13 cellular contexts compared by ENCODE assay signal in genomic region chr12:54389536-54390175, GRCh38. TPM values are rescaled to one million over a fixed set of nuclear protein-coding genes. Genes with fewer than 3 reads are reported as not detected.
DNase-seq lines count a peak whose midpoint lies in the region; ATAC-seq, FAIRE-seq and TF ChIP-seq lines count a peak whose summit lies in the region.
"Had no signal": no experiment of that assay in that cellular context is flagged by ENCODE, and none has a peak within 500 bp of the region (broad histone marks: within the 10 kb centered on the region; RNA-seq: fewer than 3 reads in every experiment).

No MANE protein-coding gene starts in this region.

- FAIRE-seq in H1 (lab: Jason Lieb, UNC), result no peak

- H3K79me2 ChIP-seq in OCI-LY3 (ENCODE audit: low read length), result no peaks in the 10 kb centered on the region
- no peaks in the 10 kb centered on the region for H3K79me2 ChIP-seq in H1 (ENCODE audit: control insufficient read depth in 1 of 2, insufficient read depth in 2 of 2, low read length in 2 of 2)

- no peak overlapping the region for H3K27ac Mint-ChIP-seq in osteocyte (ENCODE audit: unreplicated experiment)

- no peak overlapping the region for H3K4ac ChIP-seq in H1 (replicated peaks; ENCODE audit: insufficient read length, low read depth, low read length)

- peaks cover 48% of the 10 kb centered on the region for H3K4me1 ChIP-seq in OCI-LY3 (ENCODE audit: low read length)
- H3K4me1 ChIP-seq in H1 (replicated peaks in 1 of 4; ENCODE audit: control insufficient read depth in 3 of 4, insufficient read depth in 4 of 4, low read length in 3 of 4), result peaks cover 48 to 67% (median 58%) of the 10 kb centered on the region in 4 experiments

- no peak overlapping the region for H3K56ac ChIP-seq in H1 (replicated peaks; ENCODE audit: insufficient read length, low read depth, low read length)

- no peaks in the 10 kb centered on the region for H3K9me3 ChIP-seq in OCI-LY3 (ENCODE audit: insufficient read depth, low read length)
- H3K9me3 ChIP-seq in H1 (ENCODE audit: insufficient read depth in 2 of 2, low read depth in 1 of 2, low read length in 1 of 2), result no peaks in the 10 kb centered on the region

- POLR2A ChIA-PET in H1 (lab: Charles Lee; ENCODE audit: partially characterized antibody), result interaction anchor here (0.9 to 1.4 kb wide), 4 partner anchors 33 to 109 kb away, joined by 3 to 4 read pairs (median 3); partner anchors contain the start of gene HNRNPA1

- H3K23ac ChIP-seq in H1 (ENCODE audit: insufficient read length), result no peak overlapping the region

- no peak for ATAC-seq in HG02852 (IDR thresholded peaks at IDR 0.05; ENCODE audit: unreplicated experiment)

- peak overlapping the region; percentile 95; the same call in 1 of the 2 replicates for H2BK12ac ChIP-seq in H1 (ENCODE audit: low read depth, low read length)

- H4K20me1 ChIP-seq in OCI-LY3 (ENCODE audit: insufficient read depth, low read length) (no peaks in the 10 kb centered on the region), H1 (replicated peaks in 1 of 2; ENCODE audit: control insufficient read depth in 1 of 2, insufficient read depth in 2 of 2, low read length in 2 of 2) (peaks cover 0 to 4% of the 10 kb centered on the region in 2 experiments)

- H3K4me3 Mint-ChIP-seq in osteocyte (ENCODE audit: unreplicated experiment), result peak overlapping the region; percentile 24
- H3K4me3 Mint-ChIP-seq: activated T-cell treated with anti-CD3 and anti-CD28 coated beads, Interleukin-2, amount 50 U/mL, for 24 hours had no signal

- no peaks in the 10 kb centered on the region for H3K27me3 Mint-ChIP-seq in osteocyte (ENCODE audit: unreplicated experiment)
- H3K27me3 Mint-ChIP-seq: activated T-cell treated with anti-CD3 and anti-CD28 coated beads, Interleukin-2, amount 50 U/mL, for 24 hours had no signal

- H2AK5ac ChIP-seq in H1 (ENCODE audit: low read depth, low read length), result peak overlapping the region; percentile 32

- 79% methylated on average over 5 of the region's 5 CpGs; no CpG with 5 or more reads in 1 of the 2 experiments for WGBS in H1 (ENCODE audit: extremely low coverage in 1 of 2, insufficient coverage in 1 of 2, insufficient read length in 1 of 2, insufficient replicate concordance in 2 of 2, low coverage in 1 of 2, low lambda C conversion rate in 2 of 2, missing lambda C conversion rate in 1 of 2), 2 experiments

- TF ChIP-seq CTCF in OCI-LY3 (IDR thresholded peaks at IDR 0.05; ENCODE audit: low read depth, low read length), result no peak
- TF ChIP-seq CTCF in H1 (IDR thresholded peaks at IDR 0.05; ENCODE audit: control extremely low read depth in 1 of 3, insufficient read depth in 1 of 3, low read depth in 1 of 3, low read length in 3 of 3), result no peak
- no peak for TF ChIP-seq CTCF in osteocyte (IDR thresholded peaks at IDR 0.05)

- DNase-seq in NCI-H2107 treated with DMSO at 0.1 percent for 48 hours (lab: John Stamatoyannopoulos, UW; ENCODE audit: unreplicated experiment) (peak; percentile 19), NCI-H2107 (lab: John Stamatoyannopoulos, UW) (no peak), H1 (ENCODE audit: low read depth in 1 of 2, low spot score in 2 of 2) (no peak), osteocyte (ENCODE audit: extremely low spot score, unreplicated experiment) (no peak), NCI-H1105 (lab: John Stamatoyannopoulos, UW) (no peak)
- DNase-seq in stimulated activated CD4-positive, alpha-beta T cell treated with anti-CD3 and anti-CD28 coated beads, Interleukin-4, amount 100 ng/mL, for 4 hours, result no peak
- DNase-seq: activated T-cell treated with anti-CD3 and anti-CD28 coated beads, Interleukin-2, amount 50 U/mL, for 24 hours; GOT3; stimulated activated CD4-positive, alpha-beta T cell treated with anti-CD3 and anti-CD28 coated beads, Interleukin-15, amount 100 ng/mL, for 24 hours had no signal

- H2BK15ac ChIP-seq in H1 (ENCODE audit: low read length), result peak overlapping the region; percentile 88; the same call in 1 of the 2 replicates

- no peak for TF ChIP-seq RAD21 in H1 (IDR thresholded peaks at IDR 0.05 in 1 of 2, conservative IDR thresholded peaks at IDR 0.05 in 1 of 2; ENCODE audit: low read depth in 2 of 2, low read length in 2 of 2)

- H2BK20ac ChIP-seq in H1 (ENCODE audit: low read length), result 0 out of 2 replicates have a peak overlapping the region, but pooled peaks have one; percentile 68

- H2AFZ ChIP-seq in OCI-LY3 (ENCODE audit: low read depth, low read length) (no peak overlapping the region), H1 (ENCODE audit: low read length) (no peak overlapping the region)

- H3K27me3 ChIP-seq in OCI-LY3 (ENCODE audit: low read depth, low read length) (0 out of 2 replicates have a peak, but pooled peaks cover 2% of the 10 kb centered on the region), H1 (replicated peaks in 1 of 4; ENCODE audit: control insufficient read depth in 3 of 4, extremely low read depth in 1 of 4, insufficient read depth in 3 of 4, low read length in 3 of 4) (peaks cover 0 to 4% (median 0%) of the 10 kb centered on the region in 4 experiments; a peak in 2 of 7 replicates)

- peak overlapping the region; percentile 52; the same call in 1 of the 2 replicates for H3K18ac ChIP-seq in H1 (ENCODE audit: extremely low read depth, low read length)

- peak overlapping the region; percentile 65 for H3K4me2 ChIP-seq in OCI-LY3 (ENCODE audit: low read length)
- H3K4me2 ChIP-seq in H1 (ENCODE audit: insufficient read depth in 1 of 2, low read depth in 2 of 2, low read length in 2 of 2), result peak overlapping the region; percentile 76 to 87

- H4K5ac ChIP-seq in H1 (ENCODE audit: insufficient read length, low read depth, low read length), result peak overlapping the region; percentile 10

- TF ChIP-seq POLR2A in H1 (IDR thresholded peaks at IDR 0.05; ENCODE audit: control extremely low read depth in 1 of 2, low read depth in 2 of 2, low read length in 2 of 2), result no peak

- H3K36me3 ChIP-seq in OCI-LY3 (replicated peaks; ENCODE audit: low read depth, low read length) (no peaks in the 10 kb centered on the region), H1 (ENCODE audit: control insufficient read depth in 2 of 4, insufficient read depth in 4 of 4, low read length in 3 of 4) (no peaks in the 10 kb centered on the region)

- no peaks in the 10 kb centered on the region for H3K9me3 Mint-ChIP-seq in osteocyte (ENCODE audit: unreplicated experiment)
- H3K9me3 Mint-ChIP-seq: activated T-cell treated with anti-CD3 and anti-CD28 coated beads, Interleukin-2, amount 50 U/mL, for 24 hours had no signal

- no peak for TF ChIP-seq EP300 in H1 (IDR thresholded peaks at IDR 0.05; ENCODE audit: borderline replicate concordance in 1 of 2, low read depth in 2 of 2, low read length in 2 of 2)

- CTCF ChIA-PET in H1 (lab: Charles Lee; ENCODE audit: partially characterized antibody), result interaction anchor here (1.0 to 5.5 kb wide), 4 partner anchors 9 to 43 kb away, joined by 3 to 110 read pairs (median 4); partner anchors contain the start of gene ZNF385A

- peaks cover 2% of the 10 kb centered on the region for H3K36me3 Mint-ChIP-seq in osteocyte (ENCODE audit: unreplicated experiment)

- H3K23me2 ChIP-seq in H1 (ENCODE audit: low read depth, low read length), result peaks cover 14% of the 10 kb centered on the region

- H3K27ac ChIP-seq in OCI-LY3 (ENCODE audit: low read length) (no peak overlapping the region), H1 (ENCODE audit: low read depth, low read length) (no peak overlapping the region)

- no peak overlapping the region for H3K4me3 ChIP-seq in OCI-LY3 (ENCODE audit: low read length)
- H3K4me3 ChIP-seq in H1 (ENCODE audit: extremely low read depth in 1 of 4, insufficient read depth in 2 of 4, low read depth in 3 of 4, low read length in 4 of 4), result peak overlapping the region; percentile 57 to 96 (median 69); a peak in 5 of 8 replicates

- no peak overlapping the region for H3K14ac ChIP-seq in H1 (ENCODE audit: insufficient read length)

- H2BK120ac ChIP-seq in H1 (replicated peaks; ENCODE audit: low read depth, low read length), result no peak overlapping the region

- peak overlapping the region; percentile 85 for H2BK5ac ChIP-seq in H1 (ENCODE audit: low read depth, low read length)

- H4K8ac ChIP-seq in H1 (ENCODE audit: extremely low read depth, insufficient read depth, low read length), result no peak overlapping the region

- H4K91ac ChIP-seq in H1 (replicated peaks; ENCODE audit: insufficient read length, low read length), result peak overlapping the region; percentile 50

- 0 out of 2 replicates have a peak, but pooled peaks cover 3% of the 10 kb centered on the region for H3K79me1 ChIP-seq in H1 (ENCODE audit: low read depth, low read length)

- H3K9ac ChIP-seq in OCI-LY3 (ENCODE audit: low read length) (no peak overlapping the region), H1 (replicated peaks in 1 of 4; ENCODE audit: extremely low read depth in 1 of 4, low read depth in 3 of 4, low read length in 3 of 4) (no peak overlapping the region)

- peaks cover 21% of the 10 kb centered on the region for H3K4me1 Mint-ChIP-seq in osteocyte (ENCODE audit: unreplicated experiment)

RNA-seq across cellular contexts. Expression of gene ZNF385A, which starts 5.1 kb away (rescaled TPM):
- total RNA-seq in H1 (2021; fragmentation: NEBNext Ultra II Directional; extraction: Animal tissue kit (Norgen Biotek cat#: 25700)), result 12.1 and 14.3 TPM in 2 replicates
- polyA plus RNA-seq in H1 (2011; rRNA removed), result 5.2 and 7.7 TPM in 2 replicates
- polyA plus RNA-seq in H1 (2011; cell fraction: cytosol; rRNA removed), result 3.5 TPM
- 10.4 TPM for polyA plus RNA-seq in H1 (2011; cell fraction: nucleus; rRNA removed)
- 9.1 to 19.2 TPM (median 17.6 TPM) in 4 replicates for polyA plus RNA-seq in H1 (2012, experiment 1 of 2)
- 12.4 TPM for polyA plus RNA-seq in H1 (2012, experiment 2 of 2)
- polyA plus RNA-seq in H1 (2013, experiment 1 of 2), result 10.8 TPM
- 11.0 TPM for polyA plus RNA-seq in H1 (2013, experiment 2 of 2)
- 2.5 and 5.9 TPM in 2 replicates for polyA minus RNA-seq in H1 (2011; rRNA and poly(A)+ RNA removed)
- polyA minus RNA-seq in H1 (2011; cell fraction: cytosol; rRNA and poly(A)+ RNA removed), result 7.3 TPM
- polyA minus RNA-seq in H1 (2011; cell fraction: nucleus; rRNA and poly(A)+ RNA removed), result 6.9 TPM
- 12.3 and 12.7 TPM in 2 replicates for total RNA-seq in osteocyte

RNA-seq across cellular contexts. Expression of gene GPR84, which starts 25.4 kb away (rescaled TPM):
- total RNA-seq in H1 (2021; fragmentation: NEBNext Ultra II Directional; extraction: Animal tissue kit (Norgen Biotek cat#: 25700)), result not detected in 2 replicates
- polyA plus RNA-seq in H1 (2011; rRNA removed), result 0.09 and 0.14 TPM in 2 replicates
- polyA plus RNA-seq in H1 (2011; cell fraction: cytosol; rRNA removed), result not detected
- not detected for polyA plus RNA-seq in H1 (2011; cell fraction: nucleus; rRNA removed)
- 0.12 TPM in 1 of 4 replicates, not detected in the others for polyA plus RNA-seq in H1 (2012, experiment 1 of 2)
- not detected for polyA plus RNA-seq in H1 (2012, experiment 2 of 2)
- polyA plus RNA-seq in H1 (2013, experiment 1 of 2), result not detected
- polyA plus RNA-seq in H1 (2013, experiment 2 of 2), result not detected
- 0.38 TPM in 1 of 2 replicates, not detected in the other for polyA minus RNA-seq in H1 (2011; rRNA and poly(A)+ RNA removed)
- not detected for polyA minus RNA-seq in H1 (2011; cell fraction: cytosol; rRNA and poly(A)+ RNA removed)
- not detected for polyA minus RNA-seq in H1 (2011; cell fraction: nucleus; rRNA and poly(A)+ RNA removed)
- total RNA-seq in osteocyte, result not detected in 2 replicates
- total RNA-seq: A172, M059J had no signal

RNA-seq across cellular contexts. Expression of gene ITGA5, which starts 29.4 kb away (rescaled TPM):
- 19.0 and 19.4 TPM in 2 replicates for total RNA-seq in H1 (2021; fragmentation: NEBNext Ultra II Directional; extraction: Animal tissue kit (Norgen Biotek cat#: 25700))
- polyA plus RNA-seq in H1 (2011; rRNA removed), result 11.6 and 17.7 TPM in 2 replicates
- 10.9 TPM for polyA plus RNA-seq in H1 (2011; cell fraction: cytosol; rRNA removed)
- 47.4 TPM for polyA plus RNA-seq in H1 (2011; cell fraction: nucleus; rRNA removed)
- 10.4 to 19.6 TPM (median 18.1 TPM) in 4 replicates for polyA plus RNA-seq in H1 (2012, experiment 1 of 2)
- polyA plus RNA-seq in H1 (2012, experiment 2 of 2), result 20.3 TPM
- 34.1 TPM for polyA plus RNA-seq in H1 (2013, experiment 1 of 2)
- 32.9 TPM for polyA plus RNA-seq in H1 (2013, experiment 2 of 2)
- polyA minus RNA-seq in H1 (2011; rRNA and poly(A)+ RNA removed), result 24.0 and 36.9 TPM in 2 replicates
- 17.8 TPM for polyA minus RNA-seq in H1 (2011; cell fraction: cytosol; rRNA and poly(A)+ RNA removed)
- 22.4 TPM for polyA minus RNA-seq in H1 (2011; cell fraction: nucleus; rRNA and poly(A)+ RNA removed)
- 98.4 and 100 TPM in 2 replicates for total RNA-seq in osteocyte
